1 cellular context compared by ENCODE assay signal in genomic region chr17:45197555-45198334, GRCh38.
TF ChIP-seq lines count a peak whose summit lies in the region.

No MANE protein-coding gene starts in this region.

TF ChIP-seq in K562, 482 proteins besides CTCF, POLR2A, EP300 and RAD21 (continued from another document and continues in another):
- TF ChIP-seq POLR2H (tag; IDR thresholded peaks at IDR 0.05; ENCODE audit: low read depth) (no peak), ZBTB2 (IDR thresholded peaks at IDR 0.05) (no peak), POLR3G (IDR thresholded peaks at IDR 0.05; ENCODE audit: extremely low read depth, insufficient read length, insufficient replicate concordance) (no peak), ZNF668 (CRISPR knock-in tag; IDR thresholded peaks at IDR 0.05) (no peak), PHF21A (IDR thresholded peaks at IDR 0.05; ENCODE audit: borderline replicate concordance, low read depth) (peak; percentile 60; the same call in 1 of the 2 replicates), NEUROD1 (IDR thresholded peaks at IDR 0.05; ENCODE audit: borderline replicate concordance, low read depth, low read length, partially characterized antibody) (peak; percentile 11), ZNF431 (CRISPR knock-in tag; IDR thresholded peaks at IDR 0.05) (no peak), HMBOX1 (IDR thresholded peaks at IDR 0.05) (no peak), ZNF124 (CRISPR knock-in tag; IDR thresholded peaks at IDR 0.05) (no peak), TBP (optimal IDR thresholded peaks at IDR 0.05; ENCODE audit: low read depth, low read length) (no peak), ZNF324 (CRISPR knock-in tag; IDR thresholded peaks at IDR 0.05) (no peak), CBX3 (IDR thresholded peaks at IDR 0.05; ENCODE audit: borderline replicate concordance in 1 of 2, low read length in 2 of 2) (peak in 1 of 2 experiments; percentile 76; a peak in 1 of 3 replicates), HBP1 (CRISPR knock-in tag; IDR thresholded peaks at IDR 0.05) (no peak), ZNF347 (CRISPR knock-in tag; IDR thresholded peaks at IDR 0.05; ENCODE audit: low read depth) (no peak), TGIF2 (CRISPR knock-in tag; IDR thresholded peaks at IDR 0.05) (no peak), MEF2D (tag; conservative IDR thresholded peaks at IDR 0.05; ENCODE audit: low read depth) (no peak), UBTF (IDR thresholded peaks at IDR 0.05; ENCODE audit: borderline replicate concordance in 1 of 2, low read depth in 2 of 2, low read length in 2 of 2) (peak; percentile 31 to 84; a peak in 3 of 4 replicates), RCOR1 (IDR thresholded peaks at IDR 0.05; ENCODE audit: borderline replicate concordance in 1 of 2, low read depth in 2 of 2, low read length in 2 of 2) (peak in 1 of 2 experiments; percentile 82; a peak in 2 of 4 replicates), ESRRB (CRISPR knock-in tag; IDR thresholded peaks at IDR 0.05; ENCODE audit: borderline replicate concordance) (no peak), ZNF12 (CRISPR knock-in tag; IDR thresholded peaks at IDR 0.05) (no peak), ZNF518B (CRISPR knock-in tag; IDR thresholded peaks at IDR 0.05) (no peak), ZNF282 (CRISPR knock-in tag; IDR thresholded peaks at IDR 0.05) (no peak), MYNN (IDR thresholded peaks at IDR 0.05) (0 out of 2 replicates have a peak, but pooled peaks have one; percentile 38), MYNN (CRISPR knock-in tag; IDR thresholded peaks at IDR 0.05) (no peak), BHLHE40 (IDR thresholded peaks at IDR 0.05; ENCODE audit: low read length) (peak; percentile 49; the same call in 1 of the 2 replicates), HSF4 (CRISPR knock-in tag; IDR thresholded peaks at IDR 0.05; ENCODE audit: borderline replicate concordance) (no peak), RFX5 (IDR thresholded peaks at IDR 0.05; ENCODE audit: low read depth, low read length) (no peak), E2F1 (CRISPR knock-in tag; IDR thresholded peaks at IDR 0.05) (no peak), WHSC1 (IDR thresholded peaks at IDR 0.05; ENCODE audit: low read length) (no peak), NUFIP1 (IDR thresholded peaks at IDR 0.05; ENCODE audit: partially characterized antibody) (no peak), DEAF1 (CRISPR knock-in tag; IDR thresholded peaks at IDR 0.05) (peak; percentile 98), CTBP1 (IDR thresholded peaks at IDR 0.05; ENCODE audit: borderline replicate concordance) (peak; percentile 84), POLR2AphosphoS2 (IDR thresholded peaks at IDR 0.05; ENCODE audit: low read length) (no peak)
- TF ChIP-seq, protein P1, sequence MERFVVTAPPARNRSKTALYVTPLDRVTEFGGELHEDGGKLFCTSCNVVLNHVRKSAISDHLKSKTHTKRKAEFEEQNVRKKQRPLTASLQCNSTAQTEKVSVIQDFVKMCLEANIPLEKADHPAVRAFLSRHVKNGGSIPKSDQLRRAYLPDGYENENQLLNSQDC (CRISPR knock-in tag; IDR thresholded peaks at IDR 0.05): no peak
- TF ChIP-seq, protein P2, sequence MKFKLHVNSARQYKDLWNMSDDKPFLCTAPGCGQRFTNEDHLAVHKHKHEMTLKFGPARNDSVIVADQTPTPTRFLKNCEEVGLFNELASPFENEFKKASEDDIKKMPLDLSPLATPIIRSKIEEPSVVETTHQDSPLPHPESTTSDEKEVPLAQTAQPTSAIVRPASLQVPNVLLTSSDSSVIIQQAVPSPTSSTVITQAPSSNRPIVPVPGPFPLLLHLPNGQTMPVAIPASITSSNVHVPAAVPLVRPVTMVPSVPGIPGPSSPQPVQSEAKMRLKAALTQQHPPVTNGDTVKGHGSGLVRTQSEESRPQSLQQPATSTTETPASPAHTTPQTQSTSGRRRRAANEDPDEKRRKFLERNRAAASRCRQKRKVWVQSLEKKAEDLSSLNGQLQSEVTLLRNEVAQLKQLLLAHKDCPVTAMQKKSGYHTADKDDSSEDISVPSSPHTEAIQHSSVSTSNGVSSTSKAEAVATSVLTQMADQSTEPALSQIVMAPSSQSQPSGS (CRISPR knock-in tag; IDR thresholded peaks at IDR 0.05): no peak
- TF ChIP-seq, protein P3, sequence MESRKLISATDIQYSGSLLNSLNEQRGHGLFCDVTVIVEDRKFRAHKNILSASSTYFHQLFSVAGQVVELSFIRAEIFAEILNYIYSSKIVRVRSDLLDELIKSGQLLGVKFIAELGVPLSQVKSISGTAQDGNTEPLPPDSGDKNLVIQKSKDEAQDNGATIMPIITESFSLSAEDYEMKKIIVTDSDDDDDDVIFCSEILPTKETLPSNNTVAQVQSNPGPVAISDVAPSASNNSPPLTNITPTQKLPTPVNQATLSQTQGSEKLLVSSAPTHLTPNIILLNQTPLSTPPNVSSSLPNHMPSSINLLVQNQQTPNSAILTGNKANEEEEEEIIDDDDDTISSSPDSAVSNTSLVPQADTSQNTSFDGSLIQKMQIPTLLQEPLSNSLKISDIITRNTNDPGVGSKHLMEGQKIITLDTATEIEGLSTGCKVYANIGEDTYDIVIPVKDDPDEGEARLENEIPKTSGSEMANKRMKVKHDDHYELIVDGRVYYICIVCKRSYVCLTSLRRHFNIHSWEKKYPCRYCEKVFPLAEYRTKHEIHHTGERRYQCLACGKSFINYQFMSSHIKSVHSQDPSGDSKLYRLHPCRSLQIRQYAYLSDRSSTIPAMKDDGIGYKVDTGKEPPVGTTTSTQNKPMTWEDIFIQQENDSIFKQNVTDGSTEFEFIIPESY (CRISPR knock-in tag; IDR thresholded peaks at IDR 0.05): peak; percentile 73; the same call in 1 of the 2 replicates
- TF ChIP-seq, protein P4, sequence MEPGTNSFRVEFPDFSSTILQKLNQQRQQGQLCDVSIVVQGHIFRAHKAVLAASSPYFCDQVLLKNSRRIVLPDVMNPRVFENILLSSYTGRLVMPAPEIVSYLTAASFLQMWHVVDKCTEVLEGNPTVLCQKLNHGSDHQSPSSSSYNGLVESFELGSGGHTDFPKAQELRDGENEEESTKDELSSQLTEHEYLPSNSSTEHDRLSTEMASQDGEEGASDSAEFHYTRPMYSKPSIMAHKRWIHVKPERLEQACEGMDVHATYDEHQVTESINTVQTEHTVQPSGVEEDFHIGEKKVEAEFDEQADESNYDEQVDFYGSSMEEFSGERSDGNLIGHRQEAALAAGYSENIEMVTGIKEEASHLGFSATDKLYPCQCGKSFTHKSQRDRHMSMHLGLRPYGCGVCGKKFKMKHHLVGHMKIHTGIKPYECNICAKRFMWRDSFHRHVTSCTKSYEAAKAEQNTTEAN (CRISPR knock-in tag; IDR thresholded peaks at IDR 0.05): no peak
- TF ChIP-seq, protein P5, sequence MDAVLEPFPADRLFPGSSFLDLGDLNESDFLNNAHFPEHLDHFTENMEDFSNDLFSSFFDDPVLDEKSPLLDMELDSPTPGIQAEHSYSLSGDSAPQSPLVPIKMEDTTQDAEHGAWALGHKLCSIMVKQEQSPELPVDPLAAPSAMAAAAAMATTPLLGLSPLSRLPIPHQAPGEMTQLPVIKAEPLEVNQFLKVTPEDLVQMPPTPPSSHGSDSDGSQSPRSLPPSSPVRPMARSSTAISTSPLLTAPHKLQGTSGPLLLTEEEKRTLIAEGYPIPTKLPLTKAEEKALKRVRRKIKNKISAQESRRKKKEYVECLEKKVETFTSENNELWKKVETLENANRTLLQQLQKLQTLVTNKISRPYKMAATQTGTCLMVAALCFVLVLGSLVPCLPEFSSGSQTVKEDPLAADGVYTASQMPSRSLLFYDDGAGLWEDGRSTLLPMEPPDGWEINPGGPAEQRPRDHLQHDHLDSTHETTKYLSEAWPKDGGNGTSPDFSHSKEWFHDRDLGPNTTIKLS (IDR thresholded peaks at IDR 0.05; ENCODE audit: borderline replicate concordance, low read depth): no peak
- TF ChIP-seq, protein P6, sequence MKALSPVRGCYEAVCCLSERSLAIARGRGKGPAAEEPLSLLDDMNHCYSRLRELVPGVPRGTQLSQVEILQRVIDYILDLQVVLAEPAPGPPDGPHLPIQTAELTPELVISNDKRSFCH (CRISPR knock-in tag; IDR thresholded peaks at IDR 0.05): no peak
- TF ChIP-seq, protein P6 (tag; IDR thresholded peaks at IDR 0.05): no peak
